In genomic region chr17:3585826-3586225, GRCh38 we compare ENCODE assay signal across 1 cellular context.
TF ChIP-seq lines count a peak whose summit lies in the region.

No MANE protein-coding gene starts in this region.

TF ChIP-seq in IMR-90, 13 proteins besides CTCF, POLR2A, EP300 and RAD21:
- TF ChIP-seq MXI1 (IDR thresholded peaks at IDR 0.05; ENCODE audit: borderline replicate concordance, low read depth, low read length) (no peak), FOS (IDR thresholded peaks at IDR 0.05; ENCODE audit: low read depth, low read length) (no peak), USF2 (IDR thresholded peaks at IDR 0.05; ENCODE audit: low read depth, low read length) (no peak), BHLHE40 (IDR thresholded peaks at IDR 0.05; ENCODE audit: low read depth, low read length) (no peak), CHD1 (IDR thresholded peaks at IDR 0.05; ENCODE audit: low read depth, low read length) (no peak), ELK1 (IDR thresholded peaks at IDR 0.05; ENCODE audit: borderline replicate concordance, low read depth, low read length) (no peak), RCOR1 (IDR thresholded peaks at IDR 0.05; ENCODE audit: insufficient replicate concordance, low read length) (no peak), RFX5 (IDR thresholded peaks at IDR 0.05; ENCODE audit: low read depth, low read length) (no peak), MAFK (IDR thresholded peaks at IDR 0.05; ENCODE audit: low read depth, low read length) (no peak), SMC3 (IDR thresholded peaks at IDR 0.05; ENCODE audit: low read depth, low read length) (no peak), NFE2L2 (IDR thresholded peaks at IDR 0.05; ENCODE audit: low read depth, low read length) (no peak), CEBPB (IDR thresholded peaks at IDR 0.05; ENCODE audit: low read depth, low read length) (no peak)
